In genomic region chr20:20492521-20493334, GRCh38 we compare ENCODE assay signal across 12 cellular contexts.
DNase-seq lines count a peak whose midpoint lies in the region; ATAC-seq and TF ChIP-seq lines count a peak whose summit lies in the region.
"Had no signal": no experiment of that assay in that cellular context is flagged by ENCODE, and none has a peak within 500 bp of the region (broad histone marks: within the 10 kb centered on the region; RNA-seq: fewer than 3 reads in every experiment).

No MANE protein-coding gene starts in this region.

- intact Hi-C loops in activated naive CD4-positive, alpha-beta T cell treated with anti-CD3 and anti-CD28 coated beads for 36 hours (cut with micrococcal nuclease): loop anchor here (5.0 kb wide), 2 partner anchors 55 to 220 kb away; partner anchors contain the start of gene RALGAPA2

- H4K20me1 ChIP-seq in GM23248 (ENCODE audit: insufficient read depth): no peaks in the 10 kb centered on the region
- H4K20me1 ChIP-seq: BLaER1 had no signal

- DNase-seq in activated naive CD4-positive, alpha-beta T cell treated with anti-CD3 and anti-CD28 coated beads for 36 hours: no peak
- no peak for DNase-seq in activated naive CD4-positive, alpha-beta T cell treated with Interleukin-2 at 50 U/mL for 16 hours
- DNase-seq in iPS-NIHi7 (ENCODE audit: extremely low spot score) (peak; percentile 18), tibial nerve (ENCODE audit: low spot score in 2 of 2) (no peak), RPMI8226 (no peak), HEK293T (ENCODE audit: extremely low spot score) (no peak), GM23248 (no peak)
- DNase-seq: activated CD8-positive, alpha-beta memory T cell treated with anti-CD3 and anti-CD28 coated beads, Interleukin-2, amount 10 ng/mL, durations not matched to agents 7 days and 5 days; MG63 had no signal

- CTCF ChIA-PET in activated naive CD4-positive, alpha-beta T cell treated with anti-CD3 and anti-CD28 coated beads for 36 hours (lab: Charles Lee): no interaction called here
- CTCF ChIA-PET in HEK293T (lab: Yijun Ruan, JAX): no interaction called here

- no peak overlapping the region for H3K4me3 Mint-ChIP-seq in activated naive CD4-positive, alpha-beta T cell treated with anti-CD3 and anti-CD28 coated beads for 36 hours
- H3K4me3 Mint-ChIP-seq in activated T-helper 17 cell treated with anti-CD3 and anti-CD28 coated beads, Interleukin-2, amount 50 U/mL, for 72 hours: peak overlapping the region; percentile 94
- H3K4me3 Mint-ChIP-seq: activated CD8-positive, alpha-beta memory T cell treated with anti-CD3 and anti-CD28 coated beads, Interleukin-2, amount 10 ng/mL, durations not matched to agents 7 days and 5 days had no signal

- TF ChIP-seq EP300 in tibial nerve (IDR thresholded peaks at IDR 0.05): peak in 1 of 2 donors; percentile 61

- H3K79me2 ChIP-seq in GM23248 (ENCODE audit: insufficient read depth): no peaks in the 10 kb centered on the region

- H3K4me1 ChIP-seq in tibial nerve (peaks cover 0 to 45% (median 6%) of the 10 kb centered on the region in 4 donors), GM23248 (ENCODE audit: insufficient read depth) (peaks cover 13% of the 10 kb centered on the region)
- H3K4me1 ChIP-seq: BLaER1 had no signal

- H3K27ac ChIP-seq in tibial nerve (peak overlapping the region; percentile 43 to 82 (median 60)), GM23248 (no peak overlapping the region)
- H3K27ac ChIP-seq: BLaER1, skin epidermis had no signal

- peak overlapping the region; percentile 88 for H3K27ac Mint-ChIP-seq in activated naive CD4-positive, alpha-beta T cell treated with anti-CD3 and anti-CD28 coated beads for 36 hours
- H3K27ac Mint-ChIP-seq in activated T-helper 17 cell treated with anti-CD3 and anti-CD28 coated beads, Interleukin-2, amount 50 U/mL, for 72 hours: peak overlapping the region; percentile 99
- H3K27ac Mint-ChIP-seq: activated CD8-positive, alpha-beta memory T cell treated with anti-CD3 and anti-CD28 coated beads, Interleukin-2, amount 10 ng/mL, durations not matched to agents 7 days and 5 days had no signal

- H3K36me3 ChIP-seq in tibial nerve (no peaks in the 10 kb centered on the region), GM23248 (ENCODE audit: low read depth) (no peaks in the 10 kb centered on the region)
- H3K36me3 ChIP-seq: MG63 had no signal

- H3K4me2 ChIP-seq in GM23248 (ENCODE audit: unreplicated experiment): no peak overlapping the region
- H3K4me2 ChIP-seq: BLaER1 had no signal

- in situ Hi-C loops in GM23248 (cut with MboI): no loop called here

- POLR2A ChIA-PET in HEK293T (lab: Yijun Ruan, JAX): no interaction called here

- H3K36me3 Mint-ChIP-seq in activated naive CD4-positive, alpha-beta T cell treated with anti-CD3 and anti-CD28 coated beads for 36 hours (ENCODE audit: low read depth): peaks cover 26% of the 10 kb centered on the region
- H3K36me3 Mint-ChIP-seq in activated T-helper 17 cell treated with anti-CD3 and anti-CD28 coated beads, Interleukin-2, amount 50 U/mL, for 72 hours (ENCODE audit: low read depth): peaks cover 87% of the 10 kb centered on the region

- TF ChIP-seq CTCF in tibial nerve (IDR thresholded peaks at IDR 0.05): no peak

- no peak overlapping the region for H2AFZ ChIP-seq in GM23248

- H3K27me3 ChIP-seq in tibial nerve (no peaks in the 10 kb centered on the region), GM23248 (replicated peaks; ENCODE audit: insufficient read depth) (no peaks in the 10 kb centered on the region)
- H3K27me3 ChIP-seq: BLaER1, MG63 had no signal

- no peaks in the 10 kb centered on the region for H3K27me3 Mint-ChIP-seq in activated naive CD4-positive, alpha-beta T cell treated with anti-CD3 and anti-CD28 coated beads for 36 hours (ENCODE audit: low read depth)
- H3K27me3 Mint-ChIP-seq in activated T-helper 17 cell treated with anti-CD3 and anti-CD28 coated beads, Interleukin-2, amount 50 U/mL, for 72 hours: no peaks in the 10 kb centered on the region
- H3K27me3 Mint-ChIP-seq: activated CD8-positive, alpha-beta memory T cell treated with anti-CD3 and anti-CD28 coated beads, Interleukin-2, amount 10 ng/mL, durations not matched to agents 7 days and 5 days had no signal

- no peaks in the 10 kb centered on the region for H3K9me3 Mint-ChIP-seq in activated naive CD4-positive, alpha-beta T cell treated with anti-CD3 and anti-CD28 coated beads for 36 hours
- no peaks in the 10 kb centered on the region for H3K9me3 Mint-ChIP-seq in activated T-helper 17 cell treated with anti-CD3 and anti-CD28 coated beads, Interleukin-2, amount 50 U/mL, for 72 hours

- peaks cover 63% of the 10 kb centered on the region for H3K4me1 Mint-ChIP-seq in activated naive CD4-positive, alpha-beta T cell treated with anti-CD3 and anti-CD28 coated beads for 36 hours (ENCODE audit: low read depth)
- H3K4me1 Mint-ChIP-seq in activated T-helper 17 cell treated with anti-CD3 and anti-CD28 coated beads, Interleukin-2, amount 50 U/mL, for 72 hours: peaks cover 52% of the 10 kb centered on the region

- no peaks in the 10 kb centered on the region for H3K9me2 ChIP-seq in GM23248 (ENCODE audit: insufficient read depth)

- no peak for TF ChIP-seq POLR2A in tibial nerve (IDR thresholded peaks at IDR 0.05)

- peaks cover 12% of the 10 kb centered on the region; the same call in 1 of the 2 replicates for H3F3A ChIP-seq in GM23248 (ENCODE audit: insufficient read depth)

- WGBS in tibial nerve, 2 donors: 42 to 50% methylated on average over 14 of the region's 14 CpGs
- 91 to 96% methylated on average over 14 of the region's 14 CpGs for WGBS in GM23248 (ENCODE audit: low coverage in 1 of 2, low lambda C conversion rate in 2 of 2, missing lambda C conversion rate in 2 of 2), 2 experiments

- H3K9me3 ChIP-seq in tibial nerve: no peaks in the 10 kb centered on the region
- H3K9me3 ChIP-seq in GM23248 (ENCODE audit: low read depth): no peaks in the 10 kb centered on the region
- H3K9me3 ChIP-seq: BLaER1, MG63 had no signal

- ATAC-seq in activated T-helper 17 cell treated with anti-CD3 and anti-CD28 coated beads, Interleukin-2, amount 50 U/mL, for 72 hours (replicated peaks): no peak
- ATAC-seq: activated CD8-positive, alpha-beta memory T cell treated with anti-CD3 and anti-CD28 coated beads, Interleukin-2, amount 10 ng/mL, durations not matched to agents 7 days and 5 days had no signal

- H3K4me3 ChIP-seq in tibial nerve (no peak overlapping the region), GM23248 (no peak overlapping the region)
- H3K4me3 ChIP-seq: BLaER1, MG63, skin epidermis had no signal

- no peak overlapping the region for H3K9ac ChIP-seq in GM23248
- H3K9ac ChIP-seq: BLaER1 had no signal

TF ChIP-seq in HEK293T, 16 proteins besides CTCF, POLR2A, EP300 and RAD21:
- TF ChIP-seq ARNT (IDR thresholded peaks at IDR 0.05) (no peak), NFRKB (IDR thresholded peaks at IDR 0.05) (no peak), FOXA1 (IDR thresholded peaks at IDR 0.05) (no peak), ELF4 (IDR thresholded peaks at IDR 0.05) (no peak), BHLHE40 (IDR thresholded peaks at IDR 0.05; ENCODE audit: borderline replicate concordance) (no peak), FOXK2 (IDR thresholded peaks at IDR 0.05) (no peak), SUZ12 (IDR thresholded peaks at IDR 0.05) (no peak), HDGF (IDR thresholded peaks at IDR 0.05; ENCODE audit: borderline replicate concordance) (no peak), ZNF384 (IDR thresholded peaks at IDR 0.05) (no peak)
- TF ChIP-seq, protein P1, sequence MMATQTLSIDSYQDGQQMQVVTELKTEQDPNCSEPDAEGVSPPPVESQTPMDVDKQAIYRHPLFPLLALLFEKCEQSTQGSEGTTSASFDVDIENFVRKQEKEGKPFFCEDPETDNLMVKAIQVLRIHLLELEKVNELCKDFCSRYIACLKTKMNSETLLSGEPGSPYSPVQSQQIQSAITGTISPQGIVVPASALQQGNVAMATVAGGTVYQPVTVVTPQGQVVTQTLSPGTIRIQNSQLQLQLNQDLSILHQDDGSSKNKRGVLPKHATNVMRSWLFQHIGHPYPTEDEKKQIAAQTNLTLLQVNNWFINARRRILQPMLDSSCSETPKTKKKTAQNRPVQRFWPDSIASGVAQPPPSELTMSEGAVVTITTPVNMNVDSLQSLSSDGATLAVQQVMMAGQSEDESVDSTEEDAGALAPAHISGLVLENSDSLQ (IDR thresholded peaks at IDR 0.05): no peak
